15 cellular contexts compared by ENCODE assay signal in genomic region chr21:29418813-29419212, GRCh38.
DNase-seq lines count a peak whose midpoint lies in the region; ATAC-seq and TF ChIP-seq lines count a peak whose summit lies in the region.
"Had no signal": no experiment of that assay in that cellular context is flagged by ENCODE, and none has a peak within 500 bp of the region (broad histone marks: within the 10 kb centered on the region; RNA-seq: fewer than 3 reads in every experiment).

No MANE protein-coding gene starts in this region.

- peaks cover 25% of the 10 kb centered on the region for H3K4me1 Mint-ChIP-seq in CD8-positive, alpha-beta T cell (ENCODE audit: low read depth)
- H3K4me1 Mint-ChIP-seq: activated CD8-positive, alpha-beta memory T cell treated with anti-CD3 and anti-CD28 coated beads, Interleukin-2, amount 10 ng/mL, durations not matched to agents 7 days and 5 days had no signal

- H3K27me3 Mint-ChIP-seq in CD8-positive, alpha-beta T cell (ENCODE audit: low read depth): no peaks in the 10 kb centered on the region
- H3K27me3 Mint-ChIP-seq: activated CD8-positive, alpha-beta memory T cell treated with anti-CD3 and anti-CD28 coated beads, Interleukin-2, amount 10 ng/mL, durations not matched to agents 7 days and 5 days had no signal

- no peak overlapping the region for H2BK15ac ChIP-seq in mesendoderm (replicated peaks; ENCODE audit: low read depth)

- H3K79me1 ChIP-seq in mesendoderm (ENCODE audit: low read length): no peaks in the 10 kb centered on the region

- no peak for ATAC-seq in CD8-positive, alpha-beta T cell
- peak; percentile 56 for ATAC-seq in GM19328 (IDR thresholded peaks at IDR 0.05; ENCODE audit: unreplicated experiment)
- peak; percentile 80 for ATAC-seq in HG02884 (IDR thresholded peaks at IDR 0.05; ENCODE audit: unreplicated experiment)
- no peak for ATAC-seq in omental fat pad (ENCODE audit: low FRiP score)
- no peak for ATAC-seq in Right ventricle myocardium inferior
- ATAC-seq: activated CD8-positive, alpha-beta memory T cell treated with anti-CD3 and anti-CD28 coated beads, Interleukin-2, amount 10 ng/mL, durations not matched to agents 7 days and 5 days had no signal

- no peak overlapping the region for H3K56ac ChIP-seq in mesendoderm (ENCODE audit: low read length)

- H3K4me1 ChIP-seq in CD8-positive, alpha-beta T cell (ENCODE audit: insufficient read depth, low read length): no peaks in the 10 kb centered on the region
- H3K4me1 ChIP-seq in uterus (no peaks in the 10 kb centered on the region), mesendoderm (ENCODE audit: control insufficient read depth, low read depth, low read length) (no peaks in the 10 kb centered on the region)

- H4K5ac ChIP-seq in mesendoderm (ENCODE audit: low read length): no peak overlapping the region

- peaks cover 2% of the 10 kb centered on the region for H3K9me3 Mint-ChIP-seq in CD8-positive, alpha-beta T cell

- no peaks in the 10 kb centered on the region for H3K36me3 ChIP-seq in CD8-positive, alpha-beta T cell (ENCODE audit: insufficient read depth, low read length)
- H3K36me3 ChIP-seq in uterus (no peaks in the 10 kb centered on the region), mesendoderm (ENCODE audit: control insufficient read depth, insufficient read depth, low read length) (no peaks in the 10 kb centered on the region)

- no peak overlapping the region for H3K4me2 ChIP-seq in mesendoderm (ENCODE audit: low read length)
- H3K4me2 ChIP-seq: PC-9 had no signal

- H2BK120ac ChIP-seq in mesendoderm (ENCODE audit: low read depth, low read length): no peak overlapping the region

- WGBS in mesendoderm (ENCODE audit: extremely low coverage, insufficient coverage, low lambda C conversion rate): no CpG with 5 or more reads among the region's 2 CpGs

- no peak overlapping the region for H3K4me3 Mint-ChIP-seq in CD8-positive, alpha-beta T cell
- H3K4me3 Mint-ChIP-seq: activated CD8-positive, alpha-beta memory T cell treated with anti-CD3 and anti-CD28 coated beads, Interleukin-2, amount 10 ng/mL, durations not matched to agents 7 days and 5 days had no signal

- peak overlapping the region; percentile 19 for H3K27ac Mint-ChIP-seq in CD8-positive, alpha-beta T cell
- H3K27ac Mint-ChIP-seq: activated CD8-positive, alpha-beta memory T cell treated with anti-CD3 and anti-CD28 coated beads, Interleukin-2, amount 10 ng/mL, durations not matched to agents 7 days and 5 days had no signal

- DNase-seq in CD8-positive, alpha-beta T cell: no peak
- DNase-seq in MV-4-11 (lab: John Stamatoyannopoulos, UW): peak; percentile 63
- DNase-seq in uterus: no peak
- no peak for DNase-seq in omental fat pad (ENCODE audit: low spot score)
- DNase-seq in Right ventricle myocardium inferior (ENCODE audit: missing footprints): no peak
- DNase-seq in mesendoderm: no peak
- DNase-seq: ACHN; activated CD8-positive, alpha-beta memory T cell treated with anti-CD3 and anti-CD28 coated beads, Interleukin-2, amount 10 ng/mL, durations not matched to agents 7 days and 5 days; H7; NCI-H2029 treated with DMSO at 0.1 percent for 48 hours; PC-9; stimulated activated naive CD4-positive, alpha-beta T cell; T-helper 9 cell had no signal

- CTCF ChIA-PET in CD8-positive, alpha-beta T cell (lab: Charles Lee): interaction anchor here (1.4 kb wide), 1 partner anchor 31 kb away, joined by 4 read pairs; no protein-coding TSS in a partner anchor

- no peak overlapping the region for H3K23ac ChIP-seq in mesendoderm (ENCODE audit: low read length)

- no peaks in the 10 kb centered on the region for H3K79me2 ChIP-seq in mesendoderm (ENCODE audit: control insufficient read depth, insufficient read depth, low read length)

- H4K8ac ChIP-seq in mesendoderm (ENCODE audit: low read depth, low read length): no peak overlapping the region

- no peak overlapping the region for H2AK5ac ChIP-seq in mesendoderm (ENCODE audit: low read length)

- no peak for TF ChIP-seq POLR2A in uterus (IDR thresholded peaks at IDR 0.05)

- H3K27me3 ChIP-seq in CD8-positive, alpha-beta T cell (ENCODE audit: insufficient read depth, low read length): no peaks in the 10 kb centered on the region
- H3K27me3 ChIP-seq in uterus (no peaks in the 10 kb centered on the region), mesendoderm (ENCODE audit: insufficient read depth, low read length, poor library complexity) (no peaks in the 10 kb centered on the region)

- H3K36me3 Mint-ChIP-seq in CD8-positive, alpha-beta T cell: peaks cover 2% of the 10 kb centered on the region

- no peaks in the 10 kb centered on the region for H3K9me3 ChIP-seq in CD8-positive, alpha-beta T cell (ENCODE audit: low read length)
- H3K9me3 ChIP-seq in uterus: no peaks in the 10 kb centered on the region

- no peak overlapping the region for H2BK5ac ChIP-seq in mesendoderm (ENCODE audit: low read length)

- no peak overlapping the region for H3K4ac ChIP-seq in mesendoderm (ENCODE audit: low read depth, low read length)

- intact Hi-C loops in CD8-positive, alpha-beta T cell (cut with DNase I, micrococcal nuclease): no loop called here
- intact Hi-C loops in uterus (cut with DNase I; ENCODE audit: low total_unique reads) (no loop called here), Right ventricle myocardium inferior (cut with DNase I) (no loop called here)

- POLR2A ChIA-PET in CD8-positive, alpha-beta T cell (lab: Charles Lee): no interaction called here

- H3K18ac ChIP-seq in mesendoderm (ENCODE audit: low read length): no peak overlapping the region

- H3K4me3 ChIP-seq in CD8-positive, alpha-beta T cell (ENCODE audit: low read depth, low read length): no peak overlapping the region
- H3K4me3 ChIP-seq in uterus (no peak overlapping the region), mesendoderm (ENCODE audit: low read length) (no peak overlapping the region)
- H3K4me3 ChIP-seq: PC-9 had no signal

- no peak overlapping the region for H3K27ac ChIP-seq in CD8-positive, alpha-beta T cell (ENCODE audit: low read depth, low read length)
- H3K27ac ChIP-seq in uterus (no peak overlapping the region), mesendoderm (ENCODE audit: low read depth, low read length) (no peak overlapping the region)
- H3K27ac ChIP-seq: PC-9 had no signal

- H3K9ac ChIP-seq in mesendoderm (ENCODE audit: low read length): no peak overlapping the region

- TF ChIP-seq CTCF in CD8-positive, alpha-beta T cell (IDR thresholded peaks at IDR 0.05): no peak
- TF ChIP-seq CTCF in uterus (IDR thresholded peaks at IDR 0.05) (no peak), omental fat pad (IDR thresholded peaks at IDR 0.05) (no peak)

Comparison
In these comparisons a context has a peak if more than half of its experiments do, and no peak if none do; other contexts are left out.
1. ATAC-seq: peak in GM19328 (single experiment) and HG02884 (single experiment); none in CD8-positive, alpha-beta T cell (single experiment), omental fat pad (single experiment) and Right ventricle myocardium inferior (single experiment).